In genomic region chr4:141680060-141680459, GRCh38 we compare ENCODE assay signal across 17 cellular contexts. TPM values are rescaled to one million over a fixed set of nuclear protein-coding genes. Genes with fewer than 3 reads are reported as not detected.
"Had no signal": no experiment of that assay in that cellular context is flagged by ENCODE, and none has a peak within 500 bp of the region (broad histone marks: within the 10 kb centered on the region; RNA-seq: fewer than 3 reads in every experiment).

No MANE protein-coding gene starts in this region.

- H3K27ac ChIP-seq: cardiac muscle cell, dorsolateral prefrontal cortex, epithelial cell of prostate, foreskin keratinocyte, lower lobe of right lung had no signal

- H3K4me1 ChIP-seq: foreskin keratinocyte, lower lobe of right lung had no signal

- H3K36me3 ChIP-seq: cardiac muscle cell, lower lobe of right lung had no signal

- H3K9me3 ChIP-seq: lower lobe of right lung had no signal

- H3K27me3 ChIP-seq: cardiac muscle cell, dorsolateral prefrontal cortex, foreskin keratinocyte had no signal

- DNase-seq: activated CD4-positive, alpha-beta T cell treated with anti-CD3 and anti-CD28 coated beads, Interleukin-2, amount 10 ng/mL, durations not matched to agents 24 days and 14 days; activated CD8-positive, alpha-beta T cell treated with anti-CD3 and anti-CD28 coated beads for 36 hours; activated naive CD4-positive, alpha-beta T cell; activated naive CD8-positive, alpha-beta T cell treated with anti-CD3 and anti-CD28 coated beads for 36 hours; activated T-cell treated with anti-CD3 and anti-CD28 coated beads, Interleukin-2, amount 50 U/mL, for 1 hour; amniotic stem cell; dorsolateral prefrontal cortex; foreskin keratinocyte; hippocampal formation; lower lobe of right lung; nucleus accumbens; posterior cingulate gyrus; T-helper 9 cell; trophoblast cell had no signal

- H3K4me3 ChIP-seq: cardiac muscle cell, dorsolateral prefrontal cortex, lower lobe of right lung had no signal

- ATAC-seq: activated CD8-positive, alpha-beta T cell treated with anti-CD3 and anti-CD28 coated beads for 36 hours; activated T-helper 17 cell treated with anti-CD3 and anti-CD28 coated beads, Interleukin-2, amount 50 U/mL, for 72 hours; foreskin keratinocyte; lower lobe of right lung had no signal

RNA-seq across cellular contexts. Expression of gene IL15, which starts 43.7 kb away (rescaled TPM):
- total RNA-seq: cardiac muscle cell had no signal
- polyA plus RNA-seq: cardiac muscle cell had no signal
